In genomic region chr1:89965203-89965900, GRCh38 we compare ENCODE assay signal across 19 cellular contexts. TPM values are rescaled to one million over a fixed set of nuclear protein-coding genes. Genes with fewer than 3 reads are reported as not detected.
DNase-seq lines count a peak whose midpoint lies in the region.
"Had no signal": no experiment of that assay in that cellular context is flagged by ENCODE, and none has a peak within 500 bp of the region (broad histone marks: within the 10 kb centered on the region; RNA-seq: fewer than 3 reads in every experiment).

No MANE protein-coding gene starts in this region.

- DNase-seq in NCI-H2171 treated with DMSO at 0.1 percent for 48 hours (lab: John Stamatoyannopoulos, UW) = peak; percentile 35
- no peak for DNase-seq in NCI-H2171 (lab: John Stamatoyannopoulos, UW)
- peak; percentile 20 for DNase-seq in NCI-H345 treated with DMSO at 0.1 percent for 48 hours (lab: John Stamatoyannopoulos, UW; ENCODE audit: unreplicated experiment)
- peak; percentile 40 to 85 for DNase-seq in dermis microvascular lymphatic vessel endothelial cell (ENCODE audit: low read depth in 2 of 2)
- DNase-seq in pulmonary artery endothelial cell (ENCODE audit: low read depth, low spot score) = peak; percentile 44
- DNase-seq in effector CD8-positive, alpha-beta T cell (lab: John Stamatoyannopoulos, UW) = no peak
- DNase-seq in HuH-7.5 (ENCODE audit: low spot score) = no peak
- no peak for DNase-seq in NK-92 (lab: John Stamatoyannopoulos, UW; ENCODE audit: unreplicated experiment)
- DNase-seq: activated CD4-positive, alpha-beta T cell treated with anti-CD3 and anti-CD28 coated beads, Interleukin-2, amount 50 U/mL, for 48 hours; activated naive CD4-positive, alpha-beta T cell treated with Interleukin-2 at 50 U/mL for 16 hours; activated T-cell treated with anti-CD3 and anti-CD28 coated beads for 4 hours; aorta; DMS153; foreskin keratinocyte; kidney; NCI-H1694 treated with DMSO at 0.1 percent for 48 hours; RPMI8226; stimulated activated CD4-positive, alpha-beta T cell treated with anti-CD3 and anti-CD28 coated beads, Interleukin-12 subunit alpha, Interleukin-12 subunit beta, amount 100 ng/mL, for 4 hours; T-cell had no signal

RNA-seq across cellular contexts. Expression of gene ZNF326, which starts 29.6 kb away (rescaled TPM):
- total RNA-seq in dermis microvascular lymphatic vessel endothelial cell = 5.9 and 7.5 TPM in 2 replicates
- total RNA-seq in pulmonary artery endothelial cell = 7.0 and 10.7 TPM in 2 replicates

Comparison
In these comparisons a context has a peak if more than half of its experiments do, and no peak if none do; other contexts are left out.
1. DNase-seq: peak in NCI-H2171 treated with DMSO at 0.1 percent for 48 hours (single experiment), NCI-H345 treated with DMSO at 0.1 percent for 48 hours (single experiment), dermis microvascular lymphatic vessel endothelial cell (2 of 2) and pulmonary artery endothelial cell (single experiment); none in NCI-H2171 (single experiment), effector CD8-positive, alpha-beta T cell (single experiment), HuH-7.5 (single experiment) and NK-92 (single experiment).